Comparison of ENCODE assay signal across 13 cellular contexts in genomic region chr7:2139004-2139652, GRCh38.
"Had no signal": no experiment of that assay in that cellular context is flagged by ENCODE, and none has a peak within 500 bp of the region (broad histone marks: within the 10 kb centered on the region; RNA-seq: fewer than 3 reads in every experiment).

No MANE protein-coding gene starts in this region.

- H3K4me1 ChIP-seq: breast epithelium, sigmoid colon, stomach, thyroid gland, uterus had no signal

- H3K27ac ChIP-seq: breast epithelium, esophagus muscularis mucosa, psoas muscle, sigmoid colon, stomach, thyroid gland, uterus had no signal

- H3K36me3 ChIP-seq: breast epithelium, thyroid gland, uterus had no signal

- H3K27me3 Mint-ChIP-seq: activated naive CD8-positive, alpha-beta T cell treated with anti-CD3 and anti-CD28 coated beads, Interleukin-2, amount 10 ng/mL, durations not matched to agents 7 days and 5 days; natural killer cell treated with Interleukin-12 subunit alpha and Interleukin-12 subunit beta and Interleukin-15 and Interleukin-18, amount 100 ng/mL, for 72 hours had no signal

- H3K4me3 ChIP-seq: breast epithelium, esophagus muscularis mucosa, lung, psoas muscle, sigmoid colon, stomach, thyroid gland, uterus had no signal

- DNase-seq: activated gamma-delta T cell, anterior cingulate cortex, psoas muscle, sigmoid colon, stomach, thyroid gland, uterus had no signal

- H3K9me3 ChIP-seq: breast epithelium, esophagus muscularis mucosa, psoas muscle, sigmoid colon, stomach, thyroid gland, uterus had no signal

- H3K27me3 ChIP-seq: breast epithelium, esophagus muscularis mucosa, sigmoid colon, stomach, thyroid gland, uterus had no signal

- H3K9me3 Mint-ChIP-seq: activated naive CD8-positive, alpha-beta T cell treated with anti-CD3 and anti-CD28 coated beads, Interleukin-2, amount 10 ng/mL, durations not matched to agents 7 days and 5 days; immature natural killer cell; natural killer cell treated with Interleukin-12 subunit alpha and Interleukin-12 subunit beta and Interleukin-15 and Interleukin-18, amount 100 ng/mL, for 72 hours had no signal

- H3K36me3 Mint-ChIP-seq: natural killer cell treated with Interleukin-12 subunit alpha and Interleukin-12 subunit beta and Interleukin-15 and Interleukin-18, amount 100 ng/mL, for 72 hours had no signal

- H3K4me3 Mint-ChIP-seq: natural killer cell treated with Interleukin-12 subunit alpha and Interleukin-12 subunit beta and Interleukin-15 and Interleukin-18, amount 100 ng/mL, for 72 hours had no signal

- ATAC-seq: psoas muscle had no signal
